Comparison of ENCODE assay signal across 19 cellular contexts in genomic region chr13:107992542-107992941, GRCh38.
DNase-seq lines count a peak whose midpoint lies in the region; ATAC-seq and TF ChIP-seq lines count a peak whose summit lies in the region.
"Had no signal": no experiment of that assay in that cellular context is flagged by ENCODE, and none has a peak within 500 bp of the region (broad histone marks: within the 10 kb centered on the region; RNA-seq: fewer than 3 reads in every experiment).

No MANE protein-coding gene starts in this region.

- H3K36me3 Mint-ChIP-seq in GM23338 (ENCODE audit: low read depth) (no peaks in the 10 kb centered on the region), endodermal cell (ENCODE audit: low read depth) (no peaks in the 10 kb centered on the region), immature natural killer cell (no peaks in the 10 kb centered on the region)

- intact Hi-C loops in PC-9 (cut with micrococcal nuclease; ENCODE audit: unreplicated experiment), result no loop called here

- H3K4me3 ChIP-seq in GM23338 (no peak overlapping the region), PC-9 (no peak overlapping the region), endodermal cell (ENCODE audit: low read length) (no peak overlapping the region)

- H4K20me1 ChIP-seq in GM23338 (replicated peaks; ENCODE audit: insufficient read depth), result no peaks in the 10 kb centered on the region
- no peaks in the 10 kb centered on the region for H4K20me1 ChIP-seq in PC-9 (ENCODE audit: insufficient read depth)

- H3K9me2 ChIP-seq in GM23338 (ENCODE audit: insufficient read depth) (0 out of 2 replicates have a peak, but pooled peaks cover 3% of the 10 kb centered on the region), PC-9 (ENCODE audit: insufficient read depth) (peaks cover 4% of the 10 kb centered on the region)

- DNase-seq in GM23338 (ENCODE audit: low spot score) (no peak), PC-9 (no peak), endodermal cell (no peak), kidney tubule cell (ENCODE audit: low spot score) (peak; percentile 67), immature natural killer cell (no peak)
- no peak for DNase-seq in stimulated activated naive CD4-positive, alpha-beta T cell (lab: John Stamatoyannopoulos, UW)
- no peak for DNase-seq in activated T-cell treated with anti-CD3 and anti-CD28 coated beads, Interleukin-2, amount 50 U/mL, for 48 hours
- DNase-seq in central memory CD4-positive, alpha-beta T cell, result no peak
- DNase-seq: BE2C; CD4-positive, alpha-beta T cell; MV-4-11; NCI-H1417 treated with DMSO at 0.1 percent for 48 hours; NCI-H2029; NCI-H510A; NCI-H82; Right ventricle myocardium superior had no signal

- peak overlapping the region; percentile 43; the same call in 1 of the 2 replicates for H2AFZ ChIP-seq in GM23338
- H2AFZ ChIP-seq in PC-9, result peak overlapping the region; percentile 0; the same call in 1 of the 2 replicates

- H3K9ac ChIP-seq in endodermal cell (ENCODE audit: extremely low read depth, low read length, poor library complexity, severe bottlenecking), result no peak overlapping the region

- H3K4me1 Mint-ChIP-seq in GM23338 (peaks cover 3% of the 10 kb centered on the region; the same call in 2 of the 3 replicates), endodermal cell (peaks cover 4% of the 10 kb centered on the region), immature natural killer cell (no peaks in the 10 kb centered on the region)

- H3K27ac Mint-ChIP-seq in GM23338, result no peak overlapping the region
- peak overlapping the region; percentile 6 for H3K27ac Mint-ChIP-seq in endodermal cell
- peak overlapping the region in 1 of 6 donors; percentile 28 for H3K27ac Mint-ChIP-seq in immature natural killer cell
- H3K27ac Mint-ChIP-seq: CD4-positive, alpha-beta T cell had no signal

- H3K9me3 ChIP-seq in PC-9 (ENCODE audit: insufficient read depth, low read depth), result no peaks in the 10 kb centered on the region
- no peaks in the 10 kb centered on the region for H3K9me3 ChIP-seq in endodermal cell (ENCODE audit: control insufficient read depth, low read length)
- H3K9me3 ChIP-seq: BE2C had no signal

- POLR2A ChIA-PET in PC-9 (lab: Charles Lee; ENCODE audit: unreplicated experiment), result no interaction called here

- no peaks in the 10 kb centered on the region; the same call in 2 of the 3 replicates for H3K9me3 Mint-ChIP-seq in GM23338
- H3K9me3 Mint-ChIP-seq in endodermal cell, result peaks cover 2% of the 10 kb centered on the region
- peaks cover 2 to 31% (median 10%) of the 10 kb centered on the region in 6 donors for H3K9me3 Mint-ChIP-seq in immature natural killer cell
- H3K9me3 Mint-ChIP-seq: CD4-positive, alpha-beta T cell had no signal

- CTCF ChIA-PET in PC-9 (lab: Charles Lee), result no interaction called here

- TF ChIP-seq CTCF in GM23338 (conservative IDR thresholded peaks at IDR 0.05; ENCODE audit: low read depth in 2 of 2) (no peak), PC-9 (conservative IDR thresholded peaks at IDR 0.05) (no peak), endodermal cell (conservative IDR thresholded peaks at IDR 0.05) (no peak)

- H3K27me3 ChIP-seq in GM23338 (ENCODE audit: insufficient read depth), result no peaks in the 10 kb centered on the region
- no peaks in the 10 kb centered on the region for H3K27me3 ChIP-seq in PC-9 (ENCODE audit: insufficient read depth, low read depth)
- H3K27me3 ChIP-seq in endodermal cell (ENCODE audit: control insufficient read depth, insufficient read depth, low read length, poor library complexity, severe bottlenecking), result no peaks in the 10 kb centered on the region
- H3K27me3 ChIP-seq: BE2C had no signal

- H3K27ac ChIP-seq in GM23338 (ENCODE audit: low read depth) (no peak overlapping the region), PC-9 (no peak overlapping the region), endodermal cell (ENCODE audit: low read depth, low read length) (no peak overlapping the region)
- H3K27ac ChIP-seq: 22Rv1, HL-60 had no signal

- H3K79me2 ChIP-seq in GM23338 (replicated peaks; ENCODE audit: insufficient read depth), result no peaks in the 10 kb centered on the region
- H3K79me2 ChIP-seq in PC-9 (ENCODE audit: low read depth), result no peaks in the 10 kb centered on the region

- WGBS in endodermal cell (ENCODE audit: insufficient coverage in 1 of 2, insufficient read length in 1 of 2), 2 experiments, result 89 to 99% methylated on average over 1 to 2 of the region's 2 CpGs

- H3K36me3 ChIP-seq in GM23338 (ENCODE audit: insufficient read depth) (no peaks in the 10 kb centered on the region), PC-9 (ENCODE audit: low read depth) (no peaks in the 10 kb centered on the region), endodermal cell (ENCODE audit: control insufficient read depth, insufficient read depth, low read length) (no peaks in the 10 kb centered on the region)
- H3K36me3 ChIP-seq: BE2C had no signal

- H3K27me3 Mint-ChIP-seq in GM23338 (ENCODE audit: insufficient read depth, low read depth, poor library complexity) (peaks cover 3% of the 10 kb centered on the region), endodermal cell (ENCODE audit: insufficient read depth) (no peaks in the 10 kb centered on the region), immature natural killer cell (ENCODE audit: low read depth in 3 of 3) (no peaks in the 10 kb centered on the region)
- H3K27me3 Mint-ChIP-seq: CD4-positive, alpha-beta T cell had no signal

- H3K4me1 ChIP-seq in GM23338 (ENCODE audit: insufficient read depth) (peaks cover 12% of the 10 kb centered on the region), PC-9 (replicated peaks; ENCODE audit: insufficient read depth) (peaks cover 13% of the 10 kb centered on the region), endodermal cell (ENCODE audit: control insufficient read depth, insufficient read depth, low read length) (peaks cover 3% of the 10 kb centered on the region)
- H3K4me1 ChIP-seq: BE2C had no signal

- H3K4me3 Mint-ChIP-seq in GM23338 (no peak overlapping the region), endodermal cell (no peak overlapping the region), immature natural killer cell (no peak overlapping the region)
- H3K4me3 Mint-ChIP-seq: CD4-positive, alpha-beta T cell had no signal

- H3F3A ChIP-seq in GM23338 (replicated peaks; ENCODE audit: low read depth) (no peaks in the 10 kb centered on the region), PC-9 (ENCODE audit: insufficient read depth, low read depth) (no peaks in the 10 kb centered on the region)

- H3K4me2 ChIP-seq in GM23338 (no peak overlapping the region), PC-9 (no peak overlapping the region)

- no peak for ATAC-seq in GM23338
- ATAC-seq: HCT116 had no signal

- BruUV-seq in PC-9 (replicated peaks; lab: Mats Ljungman, UMichigan), result no TSS peak

TF ChIP-seq in GM23338, 12 proteins besides CTCF, POLR2A, EP300 and RAD21:
- no peak for TF ChIP-seq EZH2phosphoT487 (IDR thresholded peaks at IDR 0.05; ENCODE audit: unreplicated experiment)
- no peak for TF ChIP-seq ZNF114 (CRISPR knock-in tag; IDR thresholded peaks at IDR 0.05)
- no peak for TF ChIP-seq STAT1 (IDR thresholded peaks at IDR 0.05; ENCODE audit: unreplicated experiment)
